ENCODE assay signal across 6 cellular contexts in genomic region chr4:60345397-60345796, GRCh38.
"Had no signal": no experiment of that assay in that cellular context is flagged by ENCODE, and none has a peak within 500 bp of the region (broad histone marks: within the 10 kb centered on the region; RNA-seq: fewer than 3 reads in every experiment).

No MANE protein-coding gene starts in this region.

- ATAC-seq: HepG2, K562 had no signal

- H3K4me1 Mint-ChIP-seq: IgD-negative memory B cell had no signal

- H3K4me3 Mint-ChIP-seq: IgD-negative memory B cell had no signal

- H3K27me3 Mint-ChIP-seq: IgD-negative memory B cell had no signal

- DNase-seq: KBM-7, KG1 had no signal

- H3K36me3 Mint-ChIP-seq: IgD-negative memory B cell had no signal

- H3K4me3 ChIP-seq: K562 had no signal

- H3K27ac Mint-ChIP-seq: IgD-negative memory B cell had no signal

- H3K27ac ChIP-seq: HL-60 had no signal
